Comparison of ENCODE assay signal across 8 cellular contexts in genomic region chr14:49769171-49769570, GRCh38. TPM values are rescaled to one million over a fixed set of nuclear protein-coding genes. Genes with fewer than 3 reads are reported as not detected.
DNase-seq lines count a peak whose midpoint lies in the region; ATAC-seq and TF ChIP-seq lines count a peak whose summit lies in the region.

No MANE protein-coding gene starts in this region.

- TF ChIP-seq CTCF in cardiac muscle cell (IDR thresholded peaks at IDR 0.05; ENCODE audit: low read depth, low read length): no peak
- no peak for TF ChIP-seq CTCF in activated B cell treated with CpG ODN at 0.5 μM for 24 hours (IDR thresholded peaks at IDR 0.05)
- no peak for TF ChIP-seq CTCF in glutamatergic neuron (IDR thresholded peaks at IDR 0.05; ENCODE audit: partially characterized antibody, unreplicated experiment)

- POLR2A ChIA-PET in activated B cell treated with CpG ODN at 0.5 μM for 24 hours (lab: Charles Lee): interaction anchor here (0.6 to 4.9 kb wide), 10 partner anchors 19 to 347 kb away, joined by 3 to 95 read pairs (median 18); partner anchors contain the start of genes DNAAF2, LRR1, MGAT2 and NEMF

- H3K9me3 ChIP-seq in cardiac muscle cell (ENCODE audit: low read depth): no peaks in the 10 kb centered on the region
- H3K9me3 ChIP-seq in skeletal muscle tissue (ENCODE audit: control insufficient read depth in 3 of 3, low read length in 3 of 3): no peaks in the 10 kb centered on the region

- H3K27me3 ChIP-seq in cardiac muscle cell: no peaks in the 10 kb centered on the region
- no peaks in the 10 kb centered on the region for H3K27me3 ChIP-seq in skeletal muscle tissue (ENCODE audit: control insufficient read depth in 3 of 3, insufficient read depth in 3 of 3, low read length in 3 of 3)

- H3K27ac Mint-ChIP-seq in activated B cell treated with CpG ODN at 0.5 μM for 24 hours (peak overlapping the region; percentile 98), glutamatergic neuron (ENCODE audit: unreplicated experiment) (peak overlapping the region; percentile 99)

- H3K4me3 ChIP-seq in cardiac muscle cell (peak overlapping the region; percentile 83), skeletal muscle tissue (ENCODE audit: low read length in 3 of 3) (peak overlapping the region; percentile 93 to 100 (median 97))

- intact Hi-C loops in Right ventricle myocardium inferior (cut with DNase I) (loop anchor here (2.0 kb wide), 2 partner anchors 76 to 134 kb away; partner anchors contain the start of genes DNAAF2 and KLHDC1), activated B cell treated with CpG ODN at 0.5 μM for 24 hours (cut with micrococcal nuclease) (loop anchor here (2.0 to 5.0 kb wide), 2 partner anchors 170 to 763 kb away; partner anchors contain the start of genes LRR1 and MAP4K5)

- ATAC-seq in Right ventricle myocardium inferior (no peak), activated B cell treated with CpG ODN at 0.5 μM for 24 hours (ENCODE audit: low read depth) (no peak), HG03521 (IDR thresholded peaks at IDR 0.05; ENCODE audit: unreplicated experiment) (no peak)

- H3K4me1 ChIP-seq in cardiac muscle cell (ENCODE audit: low read depth) (peaks cover 20% of the 10 kb centered on the region), skeletal muscle tissue (ENCODE audit: control insufficient read depth in 3 of 3, insufficient read depth in 3 of 3, low read length in 3 of 3) (peaks cover 20 to 32% (median 24%) of the 10 kb centered on the region in 3 donors)

- CTCF ChIA-PET in activated B cell treated with CpG ODN at 0.5 μM for 24 hours (lab: Charles Lee): interaction anchor here (1.7 to 3.0 kb wide), 2 partner anchors 135 to 308 kb away, joined by 6 to 19 read pairs; partner anchors contain the start of gene DNAAF2

- peaks cover 33% of the 10 kb centered on the region for H3K4me1 Mint-ChIP-seq in activated B cell treated with CpG ODN at 0.5 μM for 24 hours
- peaks cover 1% of the 10 kb centered on the region for H3K4me1 Mint-ChIP-seq in glutamatergic neuron (ENCODE audit: low read depth, unreplicated experiment)

- H3K27ac ChIP-seq in cardiac muscle cell (peak overlapping the region; percentile 97), skeletal muscle tissue (ENCODE audit: low read depth, low read length) (peak overlapping the region; percentile 97)

- H3K4me3 Mint-ChIP-seq in activated B cell treated with CpG ODN at 0.5 μM for 24 hours (peak overlapping the region; percentile 97), glutamatergic neuron (ENCODE audit: unreplicated experiment) (peak overlapping the region; percentile 93)

- peak overlapping the region; percentile 100 for H3K9ac ChIP-seq in skeletal muscle tissue (ENCODE audit: low read depth in 1 of 3, low read length in 3 of 3)

- DNase-seq in cardiac muscle cell (ENCODE audit: low read depth in 1 of 2, low spot score in 1 of 2) (peak in 1 of 2 donors; percentile 61), Right ventricle myocardium inferior (ENCODE audit: missing footprints) (no peak), activated B cell treated with CpG ODN at 0.5 μM for 24 hours (no peak), glutamatergic neuron (no peak), NCI-H82 treated with DMSO at 0.1 percent for 48 hours (lab: John Stamatoyannopoulos, UW; ENCODE audit: unreplicated experiment) (no peak), SKM-1 treated with dmso at 0.1 percent for 144 hours (lab: John Stamatoyannopoulos, UW; ENCODE audit: unreplicated experiment) (no peak)

- H3K27me3 Mint-ChIP-seq in activated B cell treated with CpG ODN at 0.5 μM for 24 hours (no peaks in the 10 kb centered on the region), glutamatergic neuron (ENCODE audit: unreplicated experiment) (peaks cover 13% of the 10 kb centered on the region)

- H3K9me3 Mint-ChIP-seq in activated B cell treated with CpG ODN at 0.5 μM for 24 hours (no peaks in the 10 kb centered on the region), glutamatergic neuron (ENCODE audit: unreplicated experiment) (peaks cover 15% of the 10 kb centered on the region)

- H3K36me3 Mint-ChIP-seq in activated B cell treated with CpG ODN at 0.5 μM for 24 hours (ENCODE audit: low read depth): peaks cover 8% of the 10 kb centered on the region
- no peaks in the 10 kb centered on the region for H3K36me3 Mint-ChIP-seq in glutamatergic neuron (ENCODE audit: unreplicated experiment)

- H3K36me3 ChIP-seq in cardiac muscle cell (peaks cover 15% of the 10 kb centered on the region), skeletal muscle tissue (ENCODE audit: control insufficient read depth in 3 of 3, insufficient read depth in 3 of 3, low read length in 3 of 3) (peaks cover 0 to 8% (median 0%) of the 10 kb centered on the region in 3 donors)

RNA-seq across cellular contexts. Expression of gene KLHDC2, which starts 1.2 kb away (rescaled TPM):
- total RNA-seq in cardiac muscle cell (83.7 and 94.5 TPM in 2 replicates), Right ventricle myocardium inferior (84.4 TPM), activated B cell treated with CpG ODN at 0.5 μM for 24 hours (27.0 and 31.2 TPM in 2 replicates), glutamatergic neuron (ENCODE audit: unreplicated experiment) (48.7 TPM), skeletal muscle tissue (123 TPM)
- 192 and 236 TPM in 2 replicates for polyA plus RNA-seq in cardiac muscle cell
